Comparison of ENCODE assay signal across 13 cellular contexts in genomic region chr5:169423580-169424278, GRCh38.
"Had no signal": no experiment of that assay in that cellular context is flagged by ENCODE, and none has a peak within 500 bp of the region (broad histone marks: within the 10 kb centered on the region; RNA-seq: fewer than 3 reads in every experiment).

No MANE protein-coding gene starts in this region.

- ATAC-seq: body of pancreas; left colon; natural killer cell treated with Interleukin-12 subunit alpha and Interleukin-12 subunit beta and Interleukin-15 and Interleukin-18, amount 100 ng/mL, for 72 hours had no signal

- H3K36me3 ChIP-seq: esophagus muscularis mucosa had no signal

- H3K4me2 ChIP-seq: hepatocyte had no signal

- H2AFZ ChIP-seq: hepatocyte, parathyroid adenoma had no signal

- H3K27ac ChIP-seq: body of pancreas, esophagus muscularis mucosa, hepatocyte, parathyroid adenoma had no signal

- FAIRE-seq: endometrium, TTC549 had no signal

- DNase-seq: activated CD4-positive, alpha-beta T cell treated with anti-CD3 and anti-CD28 coated beads, Interleukin-2, amount 50 U/mL, for 4 hours; activated gamma-delta T cell treated with Interleukin-2 at 50 U/mL for 16 hours; body of pancreas; cortex of kidney; left colon; stimulated activated naive CD4-positive, alpha-beta T cell had no signal

- H3K9me3 ChIP-seq: body of pancreas, esophagus muscularis mucosa had no signal

- H3K4me3 ChIP-seq: body of pancreas, esophagus muscularis mucosa, hepatocyte, lung had no signal

- H3K4me1 ChIP-seq: body of pancreas, parathyroid adenoma had no signal

- H3K9ac ChIP-seq: parathyroid adenoma had no signal

- H3K27me3 ChIP-seq: body of pancreas, esophagus muscularis mucosa, hepatocyte had no signal

- H3K79me2 ChIP-seq: hepatocyte, parathyroid adenoma had no signal
